In genomic region chr5:72067682-72068470, GRCh38 we compare ENCODE assay signal across 13 cellular contexts. TPM values are rescaled to one million over a fixed set of nuclear protein-coding genes. Genes with fewer than 3 reads are reported as not detected.
A peak's percentile ranks its signal among the peaks of the same experiment; 100 is the strongest.
DNase-seq lines count a peak whose midpoint lies in the region; ATAC-seq, FAIRE-seq and TF ChIP-seq lines count a peak whose summit lies in the region.
"Had no signal": no experiment of that assay in that cellular context is flagged by ENCODE, and none has a peak within 500 bp of the region (broad histone marks: within the 10 kb centered on the region; RNA-seq: fewer than 3 reads in every experiment).

No MANE protein-coding gene starts in this region.

- H3K27me3 Mint-ChIP-seq in astrocyte (ENCODE audit: low read depth, unreplicated experiment): no peaks in the 10 kb centered on the region

- H3K4me1 Mint-ChIP-seq in astrocyte (ENCODE audit: low read depth, unreplicated experiment): peaks cover 30% of the 10 kb centered on the region

- H3K4me3 ChIP-seq in AG04450 (ENCODE audit: low read depth, low read length) (no peak overlapping the region), astrocyte (ENCODE audit: insufficient read depth, low read depth, low read length) (no peak overlapping the region)
- H3K4me3 ChIP-seq: right atrium auricular region had no signal

- CTCF ChIA-PET in AG04450 (lab: Charles Lee): interaction anchor here (1.0 to 1.2 kb wide), 2 partner anchors 237 to 371 kb away, joined by 3 read pairs; no protein-coding TSS in a partner anchor

- no peaks in the 10 kb centered on the region for H3K79me2 ChIP-seq in astrocyte (ENCODE audit: insufficient read depth, low read length)

- H3K4me3 Mint-ChIP-seq in astrocyte (ENCODE audit: unreplicated experiment): peak overlapping the region; percentile 71

- H3K9ac ChIP-seq in astrocyte (ENCODE audit: low read length): peak overlapping the region; percentile 30

- H3K4me2 ChIP-seq in astrocyte (ENCODE audit: low read length): peak overlapping the region; percentile 71

- peak overlapping the region; percentile 23 for H2AFZ ChIP-seq in astrocyte (ENCODE audit: low read depth, low read length)

- FAIRE-seq in astrocyte (lab: Jason Lieb, UNC): peak; percentile 99
- FAIRE-seq: D721Med, kidney had no signal

- H3K27me3 ChIP-seq in AG04450 (ENCODE audit: control insufficient read depth, insufficient read depth, low read length): no peaks in the 10 kb centered on the region
- no peaks in the 10 kb centered on the region for H3K27me3 ChIP-seq in astrocyte (ENCODE audit: insufficient read depth, low read length)
- H3K27me3 ChIP-seq: right atrium auricular region had no signal

- H4K20me1 ChIP-seq in astrocyte (ENCODE audit: insufficient read depth, low read length): no peaks in the 10 kb centered on the region

- no peaks in the 10 kb centered on the region for H3K9me3 ChIP-seq in AG04450 (ENCODE audit: control insufficient read depth, insufficient read depth, low read length)
- no peaks in the 10 kb centered on the region for H3K9me3 ChIP-seq in astrocyte (ENCODE audit: insufficient read depth, low read depth, low read length)
- H3K9me3 ChIP-seq: right atrium auricular region had no signal

- POLR2A ChIA-PET in AG04450 (lab: Yijun Ruan, JAX): interaction anchor here (1.1 kb wide), 1 partner anchor 34 kb away, joined by 3 read pairs; no protein-coding TSS in a partner anchor

- no peaks in the 10 kb centered on the region for H3K36me3 Mint-ChIP-seq in astrocyte (ENCODE audit: low read depth, unreplicated experiment)

- peaks cover 30% of the 10 kb centered on the region for H3K4me1 ChIP-seq in astrocyte (ENCODE audit: insufficient read depth, low read length)
- H3K4me1 ChIP-seq: right atrium auricular region had no signal

- H3K27ac Mint-ChIP-seq in astrocyte (ENCODE audit: unreplicated experiment): peak overlapping the region; percentile 100

- no peaks in the 10 kb centered on the region for H3K36me3 ChIP-seq in astrocyte (ENCODE audit: insufficient read depth, low read length)
- H3K36me3 ChIP-seq: right atrium auricular region had no signal

- DNase-seq in AG04450 (ENCODE audit: low read depth, low spot score): peak; percentile 29
- DNase-seq in HK-2 (ENCODE audit: unreplicated experiment): peak; percentile 50
- peak; percentile 92 for DNase-seq in astrocyte (ENCODE audit: low read depth)
- peak; percentile 94 for DNase-seq in iris pigment epithelial cell (ENCODE audit: low read depth)
- no peak for DNase-seq in DMS114 treated with DMSO at 0.1 percent for 48 hours (lab: John Stamatoyannopoulos, UW; ENCODE audit: unreplicated experiment)
- no peak for DNase-seq in stimulated activated naive CD4-positive, alpha-beta T cell treated with Interleukin-2 at 50 U/mL for 16 hours (lab: John Stamatoyannopoulos, UW)
- DNase-seq: kidney, NCI-H2171 treated with DMSO at 0.1 percent for 48 hours had no signal

- no peak for ATAC-seq in GM19035 (IDR thresholded peaks at IDR 0.05; ENCODE audit: unreplicated experiment)
- ATAC-seq in GM18868 (IDR thresholded peaks at IDR 0.05; ENCODE audit: unreplicated experiment): no peak

- no peaks in the 10 kb centered on the region for H3K9me3 Mint-ChIP-seq in astrocyte (ENCODE audit: unreplicated experiment)

- H3K27ac ChIP-seq in AG04450 (ENCODE audit: low read depth, low read length): peak overlapping the region; percentile 59
- H3K27ac ChIP-seq in astrocyte (ENCODE audit: low read depth, low read length): peak overlapping the region; percentile 71
- H3K27ac ChIP-seq: HL-60, right atrium auricular region had no signal

- 0 out of 2 replicates have a peak, but pooled peaks have one; percentile 8 for TF ChIP-seq CTCF in AG04450 (IDR thresholded peaks at IDR 0.05; ENCODE audit: low read depth, low read length)
- TF ChIP-seq CTCF in astrocyte (IDR thresholded peaks at IDR 0.05; ENCODE audit: insufficient read depth, low read depth, low read length): no peak

RNA-seq across cellular contexts. Expression of gene MAP1B, which starts 39.4 kb away (rescaled TPM):
- polyA plus RNA-seq in AG04450 (2011; rRNA removed): 55.3 and 56.3 TPM in 2 replicates
- 199 and 211 TPM in 2 replicates for polyA minus RNA-seq in AG04450 (2011; rRNA and poly(A)+ RNA removed)
- total RNA-seq in astrocyte: 386 and 476 TPM in 2 replicates

Comparison
In these comparisons a context has a peak if more than half of its experiments do, and no peak if none do; other contexts are left out.
1. DNase-seq: peak in AG04450 (single experiment), HK-2 (single experiment), astrocyte (single experiment) and iris pigment epithelial cell (single experiment); none in DMS114 treated with DMSO at 0.1 percent for 48 hours (single experiment) and stimulated activated naive CD4-positive, alpha-beta T cell treated with Interleukin-2 at 50 U/mL for 16 hours (single experiment).